ENCODE assay signal across 17 cellular contexts in genomic region chr2:26776195-26776594, GRCh38.
"Had no signal": no experiment of that assay in that cellular context is flagged by ENCODE, and none has a peak within 500 bp of the region (broad histone marks: within the 10 kb centered on the region; RNA-seq: fewer than 3 reads in every experiment).

No MANE protein-coding gene starts in this region.

- FAIRE-seq: pancreas had no signal

- H3K27me3 ChIP-seq: pancreas, right lobe of liver, tibial artery had no signal

- H3K27ac ChIP-seq: pancreas, right lobe of liver, tibial artery, WERI-Rb-1 had no signal

- DNase-seq: activated CD4-positive, alpha-beta T cell treated with anti-CD3 and anti-CD28 coated beads for 1 hour; activated CD4-positive, alpha-beta T cell treated with anti-CD3 and anti-CD28 coated beads, Interleukin-2, amount 50 U/mL, for 4 hours; activated CD8-positive, alpha-beta memory T cell treated with anti-CD3 and anti-CD28 coated beads, Interleukin-2, amount 50 U/mL, for 48 hours; activated naive CD4-positive, alpha-beta T cell treated with Interleukin-2 at 50 U/mL for 16 hours; immature natural killer cell; mesenchymal stem cell; mucosa of descending colon; naive B cell; pancreas; right lobe of liver; stimulated activated CD4-positive, alpha-beta T cell treated with anti-CD3 and anti-CD28 coated beads, Interleukin-4, amount 100 ng/mL, for 24 hours; substantia nigra; SW 1271; WERI-Rb-1 had no signal

- H3K27ac Mint-ChIP-seq: stimulated activated memory B cell treated with anti-CD40 and anti-IgM and Interleukin-4, amounts not matched to agents 10 μg/mL and 1 μg/mL and 100 μg/mL, for 72 hours had no signal

- H3K9me3 ChIP-seq: mucosa of descending colon, pancreas, right lobe of liver, tibial artery had no signal

- H3K4me3 Mint-ChIP-seq: immature natural killer cell; stimulated activated memory B cell treated with anti-CD40 and anti-IgM and Interleukin-4, amounts not matched to agents 10 μg/mL and 1 μg/mL and 100 μg/mL, for 72 hours had no signal

- H3K4me2 ChIP-seq: smooth muscle cell had no signal

- H3K9me3 Mint-ChIP-seq: immature natural killer cell; naive B cell; stimulated activated memory B cell treated with anti-CD40 and anti-IgM and Interleukin-4, amounts not matched to agents 10 μg/mL and 1 μg/mL and 100 μg/mL, for 72 hours had no signal

- H3K27me3 Mint-ChIP-seq: naive B cell; stimulated activated memory B cell treated with anti-CD40 and anti-IgM and Interleukin-4, amounts not matched to agents 10 μg/mL and 1 μg/mL and 100 μg/mL, for 72 hours had no signal

- ATAC-seq: mucosa of descending colon; pancreas; right lobe of liver; stimulated activated memory B cell treated with anti-CD40 and anti-IgM and Interleukin-4, amounts not matched to agents 10 μg/mL and 1 μg/mL and 100 μg/mL, for 72 hours had no signal

- H3K4me3 ChIP-seq: mucosa of descending colon, pancreas, right lobe of liver, smooth muscle cell, tibial artery had no signal
